28 cellular contexts compared by ENCODE assay signal in the genomic region with DNA sequence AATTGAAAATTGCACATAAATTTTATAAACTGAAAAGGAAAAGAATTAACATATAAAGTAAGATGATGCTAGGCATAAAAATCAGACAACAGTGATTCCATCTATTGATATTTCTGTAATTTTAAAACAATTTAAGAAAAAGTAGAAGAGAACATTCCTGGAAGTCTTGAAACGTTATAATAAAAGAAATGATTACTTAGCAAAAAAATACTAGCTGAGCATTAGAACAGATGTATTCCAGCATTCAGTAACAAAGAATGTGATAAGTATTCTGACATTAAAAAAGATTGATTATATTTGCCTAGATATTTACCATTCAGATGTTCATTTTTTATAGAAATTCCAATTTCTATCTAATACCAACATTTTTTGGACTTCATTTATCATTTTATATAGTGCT.
"Had no signal": no experiment of that assay in that cellular context is flagged by ENCODE, and none has a peak within 500 bp of the region (broad histone marks: within the 10 kb centered on the region; RNA-seq: fewer than 3 reads in every experiment).

No MANE protein-coding gene starts in this region.

- H3K27me3 ChIP-seq: neural progenitor cell, ovary, spleen, suprapubic skin, testis, tibial artery, transverse colon, upper lobe of right lung, uterus had no signal

- ATAC-seq: natural killer cell; psoas muscle; right cardiac atrium; sciatic nerve; stimulated activated memory B cell treated with anti-CD40 and anti-IgM and Interleukin-4, amounts not matched to agents 10 μg/mL and 1 μg/mL and 100 μg/mL, for 72 hours; stimulated activated naive CD8-positive, alpha-beta T cell treated with anti-CD3 and anti-CD28 coated beads, Interleukin-15, amount 100 ng/mL, for 72 hours; stimulated activated naive CD8-positive, alpha-beta T cell treated with anti-CD3 and anti-CD28 coated beads, Interleukin-15, Interleukin-2, amounts not matched to agents 100 U/mL and 50 U/mL, for 24 hours; upper lobe of right lung had no signal

- H3K4me2 ChIP-seq: neural progenitor cell, smooth muscle cell had no signal

- H3K4me1 ChIP-seq: parathyroid adenoma, psoas muscle, spleen, suprapubic skin, testis, tibial artery, transverse colon, upper lobe of right lung, uterus had no signal

- H3K27ac ChIP-seq: neural progenitor cell, ovary, parathyroid adenoma, psoas muscle, skin epidermis, spleen, suprapubic skin, testis, tibial artery, transverse colon, upper lobe of right lung, uterus had no signal

- H3K9ac ChIP-seq: neural progenitor cell, parathyroid adenoma had no signal

- H3K36me3 ChIP-seq: neural progenitor cell, ovary, spleen, suprapubic skin, tibial artery, transverse colon, upper lobe of right lung, uterus had no signal

- H2AFZ ChIP-seq: neural progenitor cell, parathyroid adenoma had no signal

- H3K9me3 ChIP-seq: ovary, testis, transverse colon, upper lobe of right lung, uterus had no signal

- H3K79me2 ChIP-seq: parathyroid adenoma had no signal

- H3K4me3 ChIP-seq: neural progenitor cell, ovary, psoas muscle, skin epidermis, smooth muscle cell, spleen, suprapubic skin, testis, tibial artery, transverse colon, upper lobe of right lung, uterus had no signal

- DNase-seq: natural killer cell; occipital lobe; ovary; posterior cingulate gyrus; psoas muscle; right cardiac atrium; spleen; stimulated activated CD4-positive, alpha-beta T cell treated with anti-CD3 and anti-CD28 coated beads, Interleukin-12 subunit alpha, Interleukin-12 subunit beta, amount 100 ng/mL, for 4 hours; stimulated activated CD4-positive, alpha-beta T cell treated with anti-CD3 and anti-CD28 coated beads, Interleukin-1b, Interleukin-23, amount 100 ng/mL, for 48 hours; stimulated activated CD4-positive, alpha-beta T cell treated with anti-CD3 and anti-CD28 coated beads, Interleukin-4, amount 100 ng/mL, for 1 hour; stimulated activated CD4-positive, alpha-beta T cell treated with anti-CD3 and anti-CD28 coated beads, Interleukin-4, amount 100 ng/mL, for 4 hours; stimulated activated CD8-positive, alpha-beta memory T cell treated with anti-CD3 and anti-CD28 coated beads, Interleukin-4, amount 100 ng/mL, for 48 hours; stimulated activated naive CD4-positive, alpha-beta T cell; stimulated activated naive CD8-positive, alpha-beta T cell treated with anti-CD3 and anti-CD28 coated beads, Interleukin-15, amount 100 ng/mL, for 72 hours; stimulated activated naive CD8-positive, alpha-beta T cell treated with anti-CD3 and anti-CD28 coated beads, Interleukin-15, Interleukin-2, amounts not matched to agents 100 U/mL and 50 U/mL, for 24 hours; substantia nigra; testis; tibial artery; transverse colon; upper lobe of right lung; uterus had no signal
